In the genomic region with DNA sequence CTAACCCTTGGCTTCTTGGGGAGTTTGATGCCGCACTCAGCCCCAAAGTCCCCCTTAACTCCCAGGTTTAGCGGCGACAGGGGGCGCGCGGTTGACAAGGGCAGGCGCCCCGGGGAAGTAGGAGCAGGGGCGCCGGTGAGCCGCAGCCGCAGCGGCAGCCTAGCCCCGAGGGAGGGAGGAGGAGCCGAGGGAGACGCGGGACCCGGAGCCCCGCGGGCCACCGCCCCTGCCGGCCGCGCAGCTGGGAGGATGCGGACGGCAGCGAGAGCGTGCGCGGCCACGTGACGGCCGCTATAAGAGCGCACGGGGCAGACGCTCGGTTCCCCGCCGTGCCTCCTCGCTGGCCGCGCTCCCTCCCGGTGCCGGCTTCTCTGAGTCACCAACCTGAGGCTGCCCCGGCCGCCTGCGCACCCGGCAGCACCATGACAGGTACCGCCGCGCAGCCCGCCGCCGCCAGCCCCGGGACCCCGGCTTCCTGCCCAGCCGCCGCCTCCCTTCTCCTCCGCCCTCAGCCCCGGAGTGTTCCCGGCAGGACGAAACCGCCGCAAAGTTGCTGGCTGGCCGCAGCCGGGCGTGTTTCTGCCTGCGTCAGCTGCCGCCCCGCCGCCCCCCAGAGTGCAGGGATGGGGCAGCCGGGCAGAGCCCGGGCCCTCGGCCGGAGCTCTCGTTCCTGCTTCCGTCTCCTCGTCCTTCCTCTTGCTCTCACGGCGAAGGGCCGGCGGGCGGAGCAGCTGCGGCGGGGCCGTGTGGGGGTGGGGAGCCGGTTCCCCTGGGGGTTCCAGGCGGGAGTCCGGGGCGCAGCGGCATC, we compare ENCODE assay signal across 1 cellular context.
TF ChIP-seq lines count a peak whose summit lies in the region.

A gene (plus strand): TSS at position 322 of the 808 bp plus-strand sequence. CDS start 101 bp downstream, at position 423.

TF ChIP-seq in HepG2, 621 proteins besides CTCF, POLR2A, EP300 and RAD21 (continued from another document and continues in another):
- TF ChIP-seq, protein P1, sequence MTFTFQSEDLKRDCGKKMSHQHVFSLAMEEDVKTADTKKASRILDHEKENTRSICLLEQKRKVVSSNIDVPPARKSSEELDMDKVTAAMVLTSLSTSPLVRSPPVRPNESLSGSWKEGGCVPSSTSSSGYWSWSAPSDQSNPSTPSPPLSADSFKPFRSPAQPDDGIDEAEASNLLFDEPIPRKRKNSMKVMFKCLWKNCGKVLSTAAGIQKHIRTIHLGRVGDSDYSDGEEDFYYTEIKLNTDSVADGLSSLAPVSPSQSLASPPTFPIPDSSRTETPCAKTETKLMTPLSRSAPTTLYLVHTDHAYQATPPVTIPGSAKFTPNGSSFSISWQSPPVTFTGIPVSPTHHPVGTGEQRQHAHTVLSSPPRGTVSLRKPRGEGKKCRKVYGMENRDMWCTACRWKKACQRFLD (CRISPR knock-in tag; IDR thresholded peaks at IDR 0.05; ENCODE audit: borderline replicate concordance): 0 out of 2 replicates have a peak, but pooled peaks have one; percentile 63
- peak; percentile 56; the same call in 1 of the 2 replicates for TF ChIP-seq NRL (CRISPR knock-in tag; IDR thresholded peaks at IDR 0.05; ENCODE audit: borderline replicate concordance)
- no peak for TF ChIP-seq TCF7 (IDR thresholded peaks at IDR 0.05; ENCODE audit: low read depth)
- TF ChIP-seq, protein P2, sequence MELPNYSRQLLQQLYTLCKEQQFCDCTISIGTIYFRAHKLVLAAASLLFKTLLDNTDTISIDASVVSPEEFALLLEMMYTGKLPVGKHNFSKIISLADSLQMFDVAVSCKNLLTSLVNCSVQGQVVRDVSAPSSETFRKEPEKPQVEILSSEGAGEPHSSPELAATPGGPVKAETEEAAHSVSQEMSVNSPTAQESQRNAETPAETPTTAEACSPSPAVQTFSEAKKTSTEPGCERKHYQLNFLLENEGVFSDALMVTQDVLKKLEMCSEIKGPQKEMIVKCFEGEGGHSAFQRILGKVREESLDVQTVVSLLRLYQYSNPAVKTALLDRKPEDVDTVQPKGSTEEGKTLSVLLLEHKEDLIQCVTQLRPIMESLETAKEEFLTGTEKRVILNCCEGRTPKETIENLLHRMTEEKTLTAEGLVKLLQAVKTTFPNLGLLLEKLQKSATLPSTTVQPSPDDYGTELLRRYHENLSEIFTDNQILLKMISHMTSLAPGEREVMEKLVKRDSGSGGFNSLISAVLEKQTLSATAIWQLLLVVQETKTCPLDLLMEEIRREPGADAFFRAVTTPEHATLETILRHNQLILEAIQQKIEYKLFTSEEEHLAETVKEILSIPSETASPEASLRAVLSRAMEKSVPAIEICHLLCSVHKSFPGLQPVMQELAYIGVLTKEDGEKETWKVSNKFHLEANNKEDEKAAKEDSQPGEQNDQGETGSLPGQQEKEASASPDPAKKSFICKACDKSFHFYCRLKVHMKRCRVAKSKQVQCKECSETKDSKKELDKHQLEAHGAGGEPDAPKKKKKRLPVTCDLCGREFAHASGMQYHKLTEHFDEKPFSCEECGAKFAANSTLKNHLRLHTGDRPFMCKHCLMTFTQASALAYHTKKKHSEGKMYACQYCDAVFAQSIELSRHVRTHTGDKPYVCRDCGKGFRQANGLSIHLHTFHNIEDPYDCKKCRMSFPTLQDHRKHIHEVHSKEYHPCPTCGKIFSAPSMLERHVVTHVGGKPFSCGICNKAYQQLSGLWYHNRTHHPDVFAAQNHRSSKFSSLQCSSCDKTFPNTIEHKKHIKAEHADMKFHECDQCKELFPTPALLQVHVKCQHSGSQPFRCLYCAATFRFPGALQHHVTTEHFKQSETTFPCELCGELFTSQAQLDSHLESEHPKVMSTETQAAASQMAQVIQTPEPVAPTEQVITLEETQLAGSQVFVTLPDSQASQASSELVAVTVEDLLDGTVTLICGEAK (IDR thresholded peaks at IDR 0.05): no peak
- TF ChIP-seq, protein P2 (CRISPR knock-in tag; IDR thresholded peaks at IDR 0.05): peak; percentile 60; the same call in 1 of the 2 replicates
- peak; percentile 58 for TF ChIP-seq ASH2L (IDR thresholded peaks at IDR 0.05; ENCODE audit: insufficient read length, low read depth, low read length)
- TF ChIP-seq ZSCAN31 (CRISPR knock-in tag; IDR thresholded peaks at IDR 0.05; ENCODE audit: low read depth): peak; percentile 89
- TF ChIP-seq, protein P3, sequence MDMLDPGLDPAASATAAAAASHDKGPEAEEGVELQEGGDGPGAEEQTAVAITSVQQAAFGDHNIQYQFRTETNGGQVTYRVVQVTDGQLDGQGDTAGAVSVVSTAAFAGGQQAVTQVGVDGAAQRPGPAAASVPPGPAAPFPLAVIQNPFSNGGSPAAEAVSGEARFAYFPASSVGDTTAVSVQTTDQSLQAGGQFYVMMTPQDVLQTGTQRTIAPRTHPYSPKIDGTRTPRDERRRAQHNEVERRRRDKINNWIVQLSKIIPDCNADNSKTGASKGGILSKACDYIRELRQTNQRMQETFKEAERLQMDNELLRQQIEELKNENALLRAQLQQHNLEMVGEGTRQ (IDR thresholded peaks at IDR 0.05; ENCODE audit: low read depth, low read length): peak; percentile 91
- TF ChIP-seq, protein P3 (CRISPR knock-in tag; IDR thresholded peaks at IDR 0.05; ENCODE audit: borderline replicate concordance): peak; percentile 72; the same call in 1 of the 2 replicates
- TF ChIP-seq, protein P4, sequence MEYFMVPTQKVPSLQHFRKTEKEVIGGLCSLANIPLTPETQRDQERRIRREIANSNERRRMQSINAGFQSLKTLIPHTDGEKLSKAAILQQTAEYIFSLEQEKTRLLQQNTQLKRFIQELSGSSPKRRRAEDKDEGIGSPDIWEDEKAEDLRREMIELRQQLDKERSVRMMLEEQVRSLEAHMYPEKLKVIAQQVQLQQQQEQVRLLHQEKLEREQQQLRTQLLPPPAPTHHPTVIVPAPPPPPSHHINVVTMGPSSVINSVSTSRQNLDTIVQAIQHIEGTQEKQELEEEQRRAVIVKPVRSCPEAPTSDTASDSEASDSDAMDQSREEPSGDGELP (IDR thresholded peaks at IDR 0.05; ENCODE audit: borderline replicate concordance, low read depth): peak; percentile 40; the same call in 1 of the 2 replicates
- peak; percentile 37; the same call in 1 of the 2 replicates for TF ChIP-seq ZNF792 (CRISPR knock-in tag; IDR thresholded peaks at IDR 0.05)
- TF ChIP-seq TSC22D2 (CRISPR knock-in tag; IDR thresholded peaks at IDR 0.05; ENCODE audit: borderline replicate concordance): peak; percentile 56; the same call in 1 of the 2 replicates
- TF ChIP-seq LCORL (IDR thresholded peaks at IDR 0.05): no peak
- TF ChIP-seq LCORL (CRISPR knock-in tag; IDR thresholded peaks at IDR 0.05): peak; percentile 50; the same call in 1 of the 2 replicates
- TF ChIP-seq ZSCAN21 (CRISPR knock-in tag; IDR thresholded peaks at IDR 0.05; ENCODE audit: borderline replicate concordance): peak; percentile 79; the same call in 1 of the 2 replicates
- 0 out of 2 replicates have a peak, but pooled peaks have one; percentile 40 for TF ChIP-seq ZNF234 (CRISPR knock-in tag; conservative IDR thresholded peaks at IDR 0.05)
- TF ChIP-seq, protein P5, sequence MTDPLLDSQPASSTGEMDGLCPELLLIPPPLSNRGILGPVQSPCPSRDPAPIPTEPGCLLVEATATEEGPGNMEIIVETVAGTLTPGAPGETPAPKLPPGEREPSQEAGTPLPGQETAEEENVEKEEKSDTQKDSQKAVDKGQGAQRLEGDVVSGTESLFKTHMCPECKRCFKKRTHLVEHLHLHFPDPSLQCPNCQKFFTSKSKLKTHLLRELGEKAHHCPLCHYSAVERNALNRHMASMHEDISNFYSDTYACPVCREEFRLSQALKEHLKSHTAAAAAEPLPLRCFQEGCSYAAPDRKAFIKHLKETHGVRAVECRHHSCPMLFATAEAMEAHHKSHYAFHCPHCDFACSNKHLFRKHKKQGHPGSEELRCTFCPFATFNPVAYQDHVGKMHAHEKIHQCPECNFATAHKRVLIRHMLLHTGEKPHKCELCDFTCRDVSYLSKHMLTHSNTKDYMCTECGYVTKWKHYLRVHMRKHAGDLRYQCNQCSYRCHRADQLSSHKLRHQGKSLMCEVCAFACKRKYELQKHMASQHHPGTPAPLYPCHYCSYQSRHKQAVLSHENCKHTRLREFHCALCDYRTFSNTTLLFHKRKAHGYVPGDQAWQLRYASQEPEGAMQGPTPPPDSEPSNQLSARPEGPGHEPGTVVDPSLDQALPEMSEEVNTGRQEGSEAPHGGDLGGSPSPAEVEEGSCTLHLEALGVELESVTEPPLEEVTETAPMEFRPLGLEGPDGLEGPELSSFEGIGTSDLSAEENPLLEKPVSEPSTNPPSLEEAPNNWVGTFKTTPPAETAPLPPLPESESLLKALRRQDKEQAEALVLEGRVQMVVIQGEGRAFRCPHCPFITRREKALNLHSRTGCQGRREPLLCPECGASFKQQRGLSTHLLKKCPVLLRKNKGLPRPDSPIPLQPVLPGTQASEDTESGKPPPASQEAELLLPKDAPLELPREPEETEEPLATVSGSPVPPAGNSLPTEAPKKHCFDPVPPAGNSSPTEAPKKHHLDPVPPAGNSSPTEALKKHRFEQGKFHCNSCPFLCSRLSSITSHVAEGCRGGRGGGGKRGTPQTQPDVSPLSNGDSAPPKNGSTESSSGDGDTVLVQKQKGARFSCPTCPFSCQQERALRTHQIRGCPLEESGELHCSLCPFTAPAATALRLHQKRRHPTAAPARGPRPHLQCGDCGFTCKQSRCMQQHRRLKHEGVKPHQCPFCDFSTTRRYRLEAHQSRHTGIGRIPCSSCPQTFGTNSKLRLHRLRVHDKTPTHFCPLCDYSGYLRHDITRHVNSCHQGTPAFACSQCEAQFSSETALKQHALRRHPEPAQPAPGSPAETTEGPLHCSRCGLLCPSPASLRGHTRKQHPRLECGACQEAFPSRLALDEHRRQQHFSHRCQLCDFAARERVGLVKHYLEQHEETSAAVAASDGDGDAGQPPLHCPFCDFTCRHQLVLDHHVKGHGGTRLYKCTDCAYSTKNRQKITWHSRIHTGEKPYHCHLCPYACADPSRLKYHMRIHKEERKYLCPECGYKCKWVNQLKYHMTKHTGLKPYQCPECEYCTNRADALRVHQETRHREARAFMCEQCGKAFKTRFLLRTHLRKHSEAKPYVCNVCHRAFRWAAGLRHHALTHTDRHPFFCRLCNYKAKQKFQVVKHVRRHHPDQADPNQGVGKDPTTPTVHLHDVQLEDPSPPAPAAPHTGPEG (CRISPR knock-in tag; IDR thresholded peaks at IDR 0.05): peak; percentile 74
- TF ChIP-seq, protein P6, sequence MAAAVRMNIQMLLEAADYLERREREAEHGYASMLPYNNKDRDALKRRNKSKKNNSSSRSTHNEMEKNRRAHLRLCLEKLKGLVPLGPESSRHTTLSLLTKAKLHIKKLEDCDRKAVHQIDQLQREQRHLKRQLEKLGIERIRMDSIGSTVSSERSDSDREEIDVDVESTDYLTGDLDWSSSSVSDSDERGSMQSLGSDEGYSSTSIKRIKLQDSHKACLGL (CRISPR knock-in tag; IDR thresholded peaks at IDR 0.05): peak; percentile 69
- TF ChIP-seq ZNF777 (CRISPR knock-in tag; IDR thresholded peaks at IDR 0.05): peak; percentile 62
- TF ChIP-seq SALL2 (CRISPR knock-in tag; IDR thresholded peaks at IDR 0.05): peak; percentile 95
- TF ChIP-seq SP4 (CRISPR knock-in tag; IDR thresholded peaks at IDR 0.05): peak; percentile 30; the same call in 1 of the 2 replicates
- TF ChIP-seq, protein P7, sequence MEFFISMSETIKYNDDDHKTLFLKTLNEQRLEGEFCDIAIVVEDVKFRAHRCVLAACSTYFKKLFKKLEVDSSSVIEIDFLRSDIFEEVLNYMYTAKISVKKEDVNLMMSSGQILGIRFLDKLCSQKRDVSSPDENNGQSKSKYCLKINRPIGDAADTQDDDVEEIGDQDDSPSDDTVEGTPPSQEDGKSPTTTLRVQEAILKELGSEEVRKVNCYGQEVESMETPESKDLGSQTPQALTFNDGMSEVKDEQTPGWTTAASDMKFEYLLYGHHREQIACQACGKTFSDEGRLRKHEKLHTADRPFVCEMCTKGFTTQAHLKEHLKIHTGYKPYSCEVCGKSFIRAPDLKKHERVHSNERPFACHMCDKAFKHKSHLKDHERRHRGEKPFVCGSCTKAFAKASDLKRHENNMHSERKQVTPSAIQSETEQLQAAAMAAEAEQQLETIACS (CRISPR knock-in tag; IDR thresholded peaks at IDR 0.05): peak; percentile 89
- peak; percentile 67; the same call in 1 of the 2 replicates for TF ChIP-seq MAZ (IDR thresholded peaks at IDR 0.05; ENCODE audit: borderline replicate concordance, low read depth, low read length)
- peak; percentile 92 for TF ChIP-seq MAZ (CRISPR knock-in tag; IDR thresholded peaks at IDR 0.05; ENCODE audit: low read depth)
- TF ChIP-seq SOX5 (CRISPR knock-in tag; IDR thresholded peaks at IDR 0.05; ENCODE audit: borderline replicate concordance): no peak; the same call in 1 of the 2 replicates
- no peak for TF ChIP-seq MTA3 (CRISPR knock-in tag; IDR thresholded peaks at IDR 0.05)
- no peak for TF ChIP-seq SIN3B (IDR thresholded peaks at IDR 0.05; ENCODE audit: low read length)
- TF ChIP-seq ZNF331 (CRISPR knock-in tag; IDR thresholded peaks at IDR 0.05): peak; percentile 18; the same call in 1 of the 2 replicates
- TF ChIP-seq MTA1 (CRISPR knock-in tag; IDR thresholded peaks at IDR 0.05; ENCODE audit: borderline replicate concordance): peak; percentile 65; the same call in 1 of the 2 replicates
- peak; percentile 89 for TF ChIP-seq ZBTB38 (CRISPR knock-in tag; IDR thresholded peaks at IDR 0.05)
